ENCODE assay signal across 10 cellular contexts in the genomic region with DNA sequence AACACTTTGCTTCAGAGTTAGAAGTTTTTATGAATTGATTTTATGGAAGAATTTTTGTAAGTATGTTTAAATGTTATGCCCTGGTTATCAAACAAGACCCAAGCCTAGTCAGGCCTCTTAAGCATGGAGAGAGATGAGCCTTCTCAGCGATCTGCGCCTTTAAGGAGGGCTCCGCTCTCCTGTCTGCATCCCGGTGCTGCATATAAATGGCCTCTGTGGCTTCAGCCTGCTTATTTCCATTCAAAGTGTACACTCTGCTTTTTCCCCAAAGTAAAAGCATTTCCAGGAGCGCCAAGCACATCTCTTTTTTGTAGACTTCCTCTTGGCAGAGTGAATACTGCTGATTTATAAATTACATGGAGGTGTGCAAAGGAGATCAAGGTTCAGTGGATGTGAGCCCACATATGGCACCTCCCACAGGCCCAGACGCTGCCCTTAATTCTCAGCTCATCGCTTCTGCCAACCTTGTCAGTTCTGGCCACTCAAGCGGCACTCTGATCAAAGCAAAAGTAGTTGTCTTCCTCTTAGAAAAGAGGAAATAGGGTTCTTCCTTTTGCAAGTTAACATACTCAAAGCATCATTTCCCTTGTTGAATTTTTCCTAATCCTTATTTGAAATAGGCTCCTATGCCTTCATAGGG.
DNase-seq lines count a peak whose midpoint lies in the region; ATAC-seq and TF ChIP-seq lines count a peak whose summit lies in the region.
"Had no signal": no experiment of that assay in that cellular context is flagged by ENCODE, and none has a peak within 500 bp of the region (broad histone marks: within the 10 kb centered on the region; RNA-seq: fewer than 3 reads in every experiment).

No MANE protein-coding gene starts in this region.

- H3K27me3 ChIP-seq in breast epithelium = no peaks in the 10 kb centered on the region
- H3K27me3 ChIP-seq: body of pancreas had no signal

- H3K36me3 ChIP-seq in breast epithelium = no peaks in the 10 kb centered on the region
- H3K36me3 ChIP-seq: thoracic aorta had no signal

- intact Hi-C loops in breast epithelium (cut with DNase I; ENCODE audit: low total_unique reads) = no loop called here

- TF ChIP-seq CTCF in GM12875 (IDR thresholded peaks at IDR 0.05; ENCODE audit: borderline replicate concordance, insufficient read depth, low read depth, low read length) (no peak), breast epithelium (IDR thresholded peaks at IDR 0.05) (no peak)

- H3K4me1 ChIP-seq in breast epithelium = no peaks in the 10 kb centered on the region
- H3K4me1 ChIP-seq: body of pancreas had no signal

- H3K9me3 ChIP-seq in breast epithelium = no peaks in the 10 kb centered on the region
- H3K9me3 ChIP-seq: body of pancreas, thoracic aorta had no signal

- DNase-seq in Kasumi-1 (lab: John Stamatoyannopoulos, UW) (peak; percentile 82 to 85), left kidney (ENCODE audit: low read depth, low spot score) (peak; percentile 68), NCI-H2196 (lab: John Stamatoyannopoulos, UW; ENCODE audit: unreplicated experiment) (no peak), breast epithelium (ENCODE audit: low spot score in 2 of 2) (no peak), DMS53 treated with DMSO at 0.1 percent for 48 hours (lab: John Stamatoyannopoulos, UW; ENCODE audit: unreplicated experiment) (no peak)

- TF ChIP-seq POLR2A in breast epithelium (IDR thresholded peaks at IDR 0.05) = no peak

- ATAC-seq in GM21367 (IDR thresholded peaks at IDR 0.05; ENCODE audit: unreplicated experiment) (peak; percentile 43), HG02870 (IDR thresholded peaks at IDR 0.05; ENCODE audit: unreplicated experiment) (no peak)
- ATAC-seq: body of pancreas had no signal

- H3K4me3 ChIP-seq in GM12875 (ENCODE audit: low read depth, low read length) (peak overlapping the region; percentile 21), breast epithelium (no peak overlapping the region)
- H3K4me3 ChIP-seq: body of pancreas, thoracic aorta had no signal

- no peak overlapping the region for H3K27ac ChIP-seq in breast epithelium
- H3K27ac ChIP-seq: thoracic aorta had no signal

Comparison
In these comparisons a context has a peak if more than half of its experiments do, and no peak if none do; other contexts are left out.
1. DNase-seq: peak in Kasumi-1 (2 of 2) and left kidney (single experiment); none in NCI-H2196 (single experiment), breast epithelium (0 of 2) and DMS53 treated with DMSO at 0.1 percent for 48 hours (single experiment).